ENCODE assay signal across 12 cellular contexts in the genomic region with DNA sequence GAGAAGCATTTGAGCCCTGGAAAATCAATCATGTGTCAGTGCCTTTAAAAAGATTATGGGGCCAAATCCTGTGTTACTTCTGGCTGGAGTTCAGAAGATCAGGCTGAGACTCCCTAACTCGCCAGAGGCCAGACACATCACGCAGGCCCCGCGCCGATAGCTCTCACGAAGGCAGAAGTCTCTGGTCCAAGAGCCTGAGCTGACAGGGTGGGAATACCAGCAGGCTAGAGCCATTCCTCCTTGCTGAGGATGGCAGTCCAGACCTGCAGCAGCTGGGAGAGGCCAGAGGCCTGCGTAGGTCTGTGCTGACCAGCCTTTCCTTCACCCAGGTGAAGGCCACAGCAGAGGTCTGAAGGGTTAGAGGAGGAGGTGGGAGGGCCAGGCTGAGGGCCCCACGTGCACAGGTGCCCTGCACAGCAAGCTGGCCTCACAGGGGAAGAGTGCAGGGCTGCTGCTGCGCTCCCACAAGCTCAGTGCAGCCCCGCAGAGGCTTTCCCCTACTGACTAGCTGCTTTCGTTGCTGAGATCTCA. TPM values are rescaled to one million over a fixed set of nuclear protein-coding genes. Genes with fewer than 3 reads are reported as not detected.
DNase-seq lines count a peak whose midpoint lies in the region; TF ChIP-seq lines count a peak whose summit lies in the region.
"Had no signal": no experiment of that assay in that cellular context is flagged by ENCODE, and none has a peak within 500 bp of the region (broad histone marks: within the 10 kb centered on the region; RNA-seq: fewer than 3 reads in every experiment).

No MANE protein-coding gene starts in this region.

- H3K4me1 ChIP-seq in Caco-2, result 0 out of 2 replicates have a peak, but pooled peaks cover 9% of the 10 kb centered on the region

- no peak overlapping the region for H3K4me3 ChIP-seq in Caco-2 (ENCODE audit: low read depth, low read length)
- no peak overlapping the region for H3K4me3 ChIP-seq in H7 (ENCODE audit: insufficient read depth, low read depth, low read length)

- H3K36me3 ChIP-seq in Caco-2 (ENCODE audit: control insufficient read depth, insufficient read depth, low read length) (no peaks in the 10 kb centered on the region), H7 (replicated peaks; ENCODE audit: control insufficient read depth, insufficient read depth, low read length) (no peaks in the 10 kb centered on the region; the same call in 1 of the 2 replicates)

- TF ChIP-seq CTCF in Caco-2 (IDR thresholded peaks at IDR 0.05; ENCODE audit: insufficient read depth in 1 of 2, low read depth in 1 of 2, low read length in 1 of 2, severe bottlenecking in 1 of 2, unreplicated experiment in 1 of 2), result no peak
- no peak for TF ChIP-seq CTCF in mesothelial cell of epicardium (IDR thresholded peaks at IDR 0.05; ENCODE audit: unreplicated experiment)

- H3K36me3 Mint-ChIP-seq in Caco-2 (ENCODE audit: insufficient read depth, unreplicated experiment) (peaks cover 81% of the 10 kb centered on the region), mesothelial cell of epicardium (no peaks in the 10 kb centered on the region)
- H3K36me3 Mint-ChIP-seq: naive thymus-derived CD8-positive, alpha-beta T cell had no signal

- BruUV-seq in Caco-2 (replicated peaks; lab: Mats Ljungman, UMichigan), result no TSS peak

- DNase-seq in Caco-2, result peak; percentile 30 to 36
- peak; percentile 59 for DNase-seq in H7
- DNase-seq in activated CD8-positive, alpha-beta memory T cell treated with anti-CD3 and anti-CD28 coated beads, Interleukin-2, amount 50 U/mL, for 48 hours, result peak; percentile 50
- peak; percentile 16 to 36 for DNase-seq in mesothelial cell of epicardium (ENCODE audit: low spot score in 2 of 2, unreplicated experiment in 2 of 2)
- DNase-seq in CD1c-positive myeloid dendritic cell (ENCODE audit: extremely low spot score), result no peak
- DNase-seq in effector CD8-positive, alpha-beta T cell (lab: John Stamatoyannopoulos, UW), result no peak
- DNase-seq in NCI-H2171 treated with DMSO at 0.1 percent for 48 hours (lab: John Stamatoyannopoulos, UW), result no peak
- DNase-seq in NCI-H1436 (lab: John Stamatoyannopoulos, UW), result no peak
- DNase-seq: NCI-H446 treated with DMSO at 0.1 percent for 48 hours had no signal

- H3K4me1 Mint-ChIP-seq in Caco-2 (ENCODE audit: low read depth, unreplicated experiment) (peaks cover 9% of the 10 kb centered on the region), mesothelial cell of epicardium (peaks cover 2% of the 10 kb centered on the region)
- H3K4me1 Mint-ChIP-seq: naive thymus-derived CD8-positive, alpha-beta T cell had no signal

- no peaks in the 10 kb centered on the region for H3K27me3 Mint-ChIP-seq in Caco-2 (ENCODE audit: insufficient read depth, unreplicated experiment)
- peaks cover 15% of the 10 kb centered on the region for H3K27me3 Mint-ChIP-seq in mesothelial cell of epicardium (ENCODE audit: low read depth)

- H3K27me3 ChIP-seq in Caco-2 (replicated peaks; ENCODE audit: control insufficient read depth, insufficient read depth, low read length) (no peaks in the 10 kb centered on the region), H7 (ENCODE audit: control insufficient read depth, insufficient read depth, low read length) (no peaks in the 10 kb centered on the region)

- H3K27ac Mint-ChIP-seq in Caco-2 (ENCODE audit: unreplicated experiment) (no peak overlapping the region), mesothelial cell of epicardium (no peak overlapping the region)
- H3K27ac Mint-ChIP-seq: effector memory CD8-positive, alpha-beta T cell; naive thymus-derived CD8-positive, alpha-beta T cell; stimulated activated naive B cell treated with anti-CD40 and anti-IgM and Interleukin-4, amounts not matched to agents 10 μg/mL and 1 μg/mL and 100 μg/mL, for 72 hours had no signal

- H3K9me3 ChIP-seq in Caco-2, result no peaks in the 10 kb centered on the region

- CTCF ChIA-PET in Caco-2 (lab: Charles Lee), result interaction anchor here (0.6 to 1.8 kb wide), 19 partner anchors 9 to 331 kb away, joined by 3 to 19 read pairs (median 3); no protein-coding TSS in a partner anchor

- H3K4me3 Mint-ChIP-seq in Caco-2 (ENCODE audit: unreplicated experiment), result no peak overlapping the region
- H3K4me3 Mint-ChIP-seq in mesothelial cell of epicardium, result no peak overlapping the region
- H3K4me3 Mint-ChIP-seq: naive thymus-derived CD8-positive, alpha-beta T cell had no signal

- intact Hi-C loops in Caco-2 (cut with micrococcal nuclease; ENCODE audit: unreplicated experiment), result loop anchor here (2.0 to 10.0 kb wide), 2 partner anchors 106 to 652 kb away; no protein-coding TSS in a partner anchor

- POLR2A ChIA-PET in Caco-2 (lab: Charles Lee), result no interaction called here

- H3K9me3 Mint-ChIP-seq in Caco-2 (ENCODE audit: unreplicated experiment), result no peaks in the 10 kb centered on the region
- no peaks in the 10 kb centered on the region for H3K9me3 Mint-ChIP-seq in mesothelial cell of epicardium
- H3K9me3 Mint-ChIP-seq: effector memory CD8-positive, alpha-beta T cell; naive thymus-derived CD8-positive, alpha-beta T cell; stimulated activated naive B cell treated with anti-CD40 and anti-IgM and Interleukin-4, amounts not matched to agents 10 μg/mL and 1 μg/mL and 100 μg/mL, for 72 hours had no signal

RNA-seq across cellular contexts. Expression of a gene that starts 52.9 kb away (rescaled TPM):
- 298 and 304 TPM in 2 replicates for total RNA-seq in Caco-2 (2022)
- 4.5 and 4.7 TPM in 2 replicates for total RNA-seq in H7 (2014; rRNA removed; shearing (Covaris generic))
- total RNA-seq in mesothelial cell of epicardium, result 39.6 to 42.0 TPM (median 40.8 TPM) in 3 replicates

Comparison
In these comparisons a context has a peak if more than half of its experiments do, and no peak if none do; other contexts are left out.
1. DNase-seq: peak in Caco-2 (2 of 2), H7 (single experiment), activated CD8-positive, alpha-beta memory T cell treated with anti-CD3 and anti-CD28 coated beads, Interleukin-2, amount 50 U/mL, for 48 hours (single experiment) and mesothelial cell of epicardium (2 of 2); none in CD1c-positive myeloid dendritic cell (single experiment), effector CD8-positive, alpha-beta T cell (single experiment), NCI-H2171 treated with DMSO at 0.1 percent for 48 hours (single experiment) and NCI-H1436 (single experiment).